Comparison of ENCODE assay signal across 13 cellular contexts in genomic region chr22:27962268-27963191, GRCh38. TPM values are rescaled to one million over a fixed set of nuclear protein-coding genes. Genes with fewer than 3 reads are reported as not detected.
A peak's percentile ranks its signal among the peaks of the same experiment; 100 is the strongest.
DNase-seq lines count a peak whose midpoint lies in the region; ATAC-seq, FAIRE-seq and TF ChIP-seq lines count a peak whose summit lies in the region.
"Had no signal": no experiment of that assay in that cellular context is flagged by ENCODE, and none has a peak within 500 bp of the region (broad histone marks: within the 10 kb centered on the region; RNA-seq: fewer than 3 reads in every experiment).

No MANE protein-coding gene starts in this region.

- H3K4me1 ChIP-seq in liver (ENCODE audit: control insufficient read depth in 4 of 4, insufficient read depth in 4 of 4, low read length in 3 of 4) (peaks cover 4 to 48% (median 43%) of the 10 kb centered on the region in 4 donors), HepG2 (ENCODE audit: insufficient read depth, low read length) (peaks cover 26% of the 10 kb centered on the region), ectodermal cell (ENCODE audit: control insufficient read depth, insufficient read depth, low read length) (peaks cover 13% of the 10 kb centered on the region), mesodermal cell (ENCODE audit: control insufficient read depth, insufficient read depth, low read length, poor library complexity, severe bottlenecking) (peaks cover 4% of the 10 kb centered on the region)

- no peaks in the 10 kb centered on the region for H4K20me1 ChIP-seq in HepG2 (ENCODE audit: insufficient read depth, low read length)

- in situ Hi-C loops in HepG2 (cut with HindIII; ENCODE audit: extremely low pct_ligation_motif_present, low pct_unique_long_range_greater_than_20kb), result no loop called here

- 49% methylated on average over 9 of the region's 9 CpGs for WGBS in liver
- 84% methylated on average over 7 of the region's 9 CpGs for WGBS in HepG2 (ENCODE audit: low lambda C conversion rate)
- WGBS in ectodermal cell, 2 experiments, result 75 to 84% methylated on average over 7 to 8 of the region's 9 CpGs
- WGBS in mesodermal cell (ENCODE audit: insufficient coverage in 2 of 2), 2 experiments, result 88 to 93% methylated on average over 6 of the region's 9 CpGs

- POLR2A ChIA-PET in HepG2 (lab: Yijun Ruan, JAX), result interaction anchor here (1.1 kb wide), 1 partner anchor 43 kb away, joined by 3 read pairs; the partner anchor contains the start of gene PITPNB

- no peak for ATAC-seq in HepG2
- ATAC-seq in HG03457 (IDR thresholded peaks at IDR 0.05; ENCODE audit: unreplicated experiment), result no peak
- no peak for ATAC-seq in esophagus mucosa
- ATAC-seq: stimulated activated effector memory CD8-positive, alpha-beta T cell treated with anti-CD3 and anti-CD28 coated beads, Interleukin-12 subunit alpha, Interleukin-12 subunit beta, amount 100 ng/mL, for 72 hours had no signal

- TF ChIP-seq POLR2A in HepG2 (IDR thresholded peaks at IDR 0.05; ENCODE audit: insufficient read depth in 1 of 2, low read depth in 2 of 2, low read length in 2 of 2) (no peak), GM12891 (IDR thresholded peaks at IDR 0.05; ENCODE audit: low read depth, low read length) (no peak)

- FAIRE-seq in HepG2 (lab: Jason Lieb, UNC) (no peak), GM12891 (lab: Jason Lieb, UNC) (no peak)

- TF ChIP-seq CTCF in liver (IDR thresholded peaks at IDR 0.05; ENCODE audit: low read depth, low read length, missing input control) (no peak), HepG2 (CRISPR knock-in tag; IDR thresholded peaks at IDR 0.05) (no peak)

- H3K9ac ChIP-seq in liver (ENCODE audit: low read depth in 1 of 2, low read length in 2 of 2) (peak overlapping the region in 1 of 2 donors; percentile 85), HepG2 (ENCODE audit: insufficient read depth, low read depth, low read length) (no peak overlapping the region)

- H3K79me2 ChIP-seq in HepG2 (ENCODE audit: insufficient read depth, low read length), result no peaks in the 10 kb centered on the region

- CTCF ChIA-PET in HepG2 (lab: Yijun Ruan, JAX; ENCODE audit: low intra/inter-chr PET ratio, low total read pairs), result no interaction called here

- H2AFZ ChIP-seq in HepG2 (ENCODE audit: low read length), result no peak overlapping the region

- intact Hi-C loops in HepG2 (cut with micrococcal nuclease; ENCODE audit: unreplicated experiment), result no loop called here

- TF ChIP-seq RAD21 in liver (IDR thresholded peaks at IDR 0.05) (peak; percentile 45 to 49), HepG2 (CRISPR knock-in tag; IDR thresholded peaks at IDR 0.05) (no peak)

- H3K4me3 ChIP-seq in liver (ENCODE audit: low read depth in 1 of 3, low read length in 3 of 3), result no peak overlapping the region
- H3K4me3 ChIP-seq in HepG2 (replicated peaks in 1 of 3; ENCODE audit: insufficient read depth in 1 of 3, low read depth in 2 of 3, low read length in 3 of 3), result no peak overlapping the region
- H3K4me3 ChIP-seq in ectodermal cell (ENCODE audit: insufficient read depth, low read depth, low read length), result no peak overlapping the region
- no peak overlapping the region for H3K4me3 ChIP-seq in mesodermal cell (ENCODE audit: extremely low read depth, insufficient read depth, low read length, poor library complexity, severe bottlenecking)

- TF ChIP-seq EP300 in HepG2 (IDR thresholded peaks at IDR 0.05; ENCODE audit: low read depth in 2 of 2, low read length in 2 of 2) (no peak), HepG2 (CRISPR knock-in tag; IDR thresholded peaks at IDR 0.05; ENCODE audit: borderline replicate concordance) (no peak)

- H3K27ac ChIP-seq in liver (ENCODE audit: low read depth in 1 of 2, low read length in 2 of 2), result peak overlapping the region; percentile 83 to 90
- no peak overlapping the region for H3K27ac ChIP-seq in HepG2 (ENCODE audit: extremely low read length, insufficient read depth, low read length)
- H3K27ac ChIP-seq in ectodermal cell (ENCODE audit: insufficient read depth, low read depth, low read length, poor library complexity, severe bottlenecking), result peak overlapping the region; percentile 50
- peak overlapping the region; percentile 47 for H3K27ac ChIP-seq in mesodermal cell (ENCODE audit: low read depth, low read length, severe bottlenecking)

- H3K36me3 ChIP-seq in liver (ENCODE audit: control insufficient read depth in 4 of 4, insufficient read depth in 3 of 4, low read depth in 1 of 4, low read length in 3 of 4), result no peaks in the 10 kb centered on the region
- H3K36me3 ChIP-seq in HepG2 (replicated peaks in 1 of 2; ENCODE audit: control insufficient read depth in 1 of 2, insufficient read depth in 2 of 2, low read length in 2 of 2), result no peaks in the 10 kb centered on the region
- no peaks in the 10 kb centered on the region for H3K36me3 ChIP-seq in ectodermal cell (ENCODE audit: control insufficient read depth, insufficient read depth, low read length)
- no peaks in the 10 kb centered on the region for H3K36me3 ChIP-seq in mesodermal cell (ENCODE audit: control insufficient read depth, insufficient read depth, low read length)

- BruUV-seq in HepG2 (replicated peaks; lab: Mats Ljungman, UMichigan), result no TSS peak

- no peak overlapping the region for H3K4me2 ChIP-seq in HepG2 (ENCODE audit: low read depth, low read length)

- H3K27me3 ChIP-seq in liver (ENCODE audit: control insufficient read depth in 4 of 4, insufficient read depth in 4 of 4, low read length in 3 of 4), result no peaks in the 10 kb centered on the region
- no peaks in the 10 kb centered on the region for H3K27me3 ChIP-seq in HepG2 (ENCODE audit: control insufficient read depth in 1 of 2, insufficient read depth in 2 of 2, low read length in 2 of 2)
- no peaks in the 10 kb centered on the region for H3K27me3 ChIP-seq in ectodermal cell (ENCODE audit: control insufficient read depth, insufficient read depth, low read length, poor library complexity, severe bottlenecking)

- no peak for DNase-seq in HepG2 (ENCODE audit: low spot score)
- no peak for DNase-seq in activated effector memory CD4-positive, alpha-beta T cell treated with anti-CD3 and anti-CD28 coated beads, Interleukin-2, amount 50 U/mL, for 16 hours
- DNase-seq in GM12891 (ENCODE audit: insufficient read length, low spot score), result no peak
- DNase-seq: activated CD8-positive, alpha-beta memory T cell treated with anti-CD3 and anti-CD28 coated beads for 24 hours; GDM1; occipital lobe; stimulated activated CD4-positive, alpha-beta T cell treated with anti-CD3 and anti-CD28 coated beads, Interleukin-1b, Interleukin-23, amount 100 ng/mL, for 48 hours had no signal

- H3K9me3 ChIP-seq in liver (ENCODE audit: control insufficient read depth in 4 of 4, low read length in 3 of 4) (no peaks in the 10 kb centered on the region), HepG2 (ENCODE audit: low read length) (no peaks in the 10 kb centered on the region), ectodermal cell (ENCODE audit: control insufficient read depth, low read length) (no peaks in the 10 kb centered on the region), mesodermal cell (ENCODE audit: control insufficient read depth, low read length) (no peaks in the 10 kb centered on the region)

TF ChIP-seq in liver, 16 proteins besides CTCF, POLR2A, EP300 and RAD21 (continues in another document):
- TF ChIP-seq FOXA1 (IDR thresholded peaks at IDR 0.05) (no peak), FOXA2 (IDR thresholded peaks at IDR 0.05) (no peak)

TF ChIP-seq in HepG2, 621 proteins besides CTCF, POLR2A, EP300 and RAD21 (continues in another document):
- TF ChIP-seq KLF13 (CRISPR knock-in tag; IDR thresholded peaks at IDR 0.05) (no peak), HCFC1 (IDR thresholded peaks at IDR 0.05; ENCODE audit: low read depth, low read length) (no peak), ZNF775 (CRISPR knock-in tag; IDR thresholded peaks at IDR 0.05; ENCODE audit: borderline replicate concordance) (no peak), ARNTL (CRISPR knock-in tag; IDR thresholded peaks at IDR 0.05) (no peak), ZSCAN9 (CRISPR knock-in tag; IDR thresholded peaks at IDR 0.05; ENCODE audit: borderline replicate concordance) (no peak)

TF ChIP-seq in GM12891, 5 proteins besides CTCF, POLR2A, EP300 and RAD21 (continues in another document):
- TF ChIP-seq POLR2AphosphoS5 (IDR thresholded peaks at IDR 0.05; ENCODE audit: low read depth, low read length) (no peak), SPI1 (IDR thresholded peaks at IDR 0.05; ENCODE audit: low read depth, low read length) (no peak), TAF1 (IDR thresholded peaks at IDR 0.05; ENCODE audit: low read depth, low read length) (no peak), POU2F2 (IDR thresholded peaks at IDR 0.05; ENCODE audit: low read depth, low read length) (no peak)

RNA-seq across cellular contexts. Expression of gene PITPNB, which starts 43.5 kb away (rescaled TPM):
- total RNA-seq in liver (10 to 100 TPM; 18.4 to 42.8 TPM), HepG2 (2016; rRNA removed; fragmentation: Illumina TruSeq; extraction: Trizol) (17.0 and 40.7 TPM in 2 replicates), esophagus mucosa (61.9 TPM)
- polyA plus RNA-seq in liver (10 to 100 TPM; 26.0 to 57.4 TPM), HepG2 (2011; rRNA removed) (28.1 and 30.1 TPM in 2 replicates)
- 23.7 and 24.5 TPM in 2 replicates for total RNA-seq in HepG2 (2016; cell fraction: cytosol; rRNA removed; fragmentation: Illumina TruSeq; extraction: Trizol; ENCODE audit: low read depth)
- 17.3 and 36.3 TPM in 2 replicates for total RNA-seq in HepG2 (2016; cell fraction: insoluble cytoplasmic fraction; rRNA removed; fragmentation: Illumina TruSeq; extraction: Trizol)
- total RNA-seq in HepG2 (2016; cell fraction: membrane; rRNA removed; fragmentation: Illumina TruSeq; extraction: Trizol), result 17.7 and 19.6 TPM in 2 replicates
- total RNA-seq in HepG2 (2016; cell fraction: nucleus; rRNA removed; fragmentation: Illumina TruSeq; extraction: Trizol), result 30.0 and 32.6 TPM in 2 replicates
- 12.4 and 18.9 TPM in 2 replicates for polyA plus RNA-seq in HepG2 (2011; cell fraction: cytosol; rRNA removed)
- 12.4 and 19.6 TPM in 2 replicates for polyA plus RNA-seq in HepG2 (2011; cell fraction: nucleus; rRNA removed)
- polyA plus RNA-seq in HepG2 (2012), result 34.7 and 41.5 TPM in 2 replicates
- 4.7 and 4.8 TPM in 2 replicates for polyA plus RNA-seq in HepG2 (2016; cell fraction: cytosol; fragmentation: Illumina TruSeq; extraction: Trizol; ENCODE audit: low read depth)
- polyA plus RNA-seq in HepG2 (2016; cell fraction: insoluble cytoplasmic fraction; fragmentation: Illumina TruSeq; extraction: Trizol; ENCODE audit: low read depth), result 82.4 and 83.3 TPM in 2 replicates
- polyA plus RNA-seq in HepG2 (2016; cell fraction: membrane; fragmentation: Illumina TruSeq; extraction: Trizol; ENCODE audit: low read depth), result 12.6 and 14.2 TPM in 2 replicates
- polyA plus RNA-seq in HepG2 (2016; cell fraction: nucleus; fragmentation: Illumina TruSeq; extraction: Trizol; ENCODE audit: insufficient read depth, low read depth), result 48.7 and 48.8 TPM in 2 replicates
- 19.2 and 28.5 TPM in 2 replicates for polyA minus RNA-seq in HepG2 (2011; rRNA and poly(A)+ RNA removed; ENCODE audit: low replicate concordance)
- polyA minus RNA-seq in HepG2 (2011; cell fraction: cytosol; rRNA and poly(A)+ RNA removed), result 16.3 and 22.9 TPM in 2 replicates
- polyA minus RNA-seq in HepG2 (2011; cell fraction: nucleus; rRNA and poly(A)+ RNA removed), result 58.1 and 64.4 TPM in 2 replicates
- 58.4 TPM for polyA plus RNA-seq in ectodermal cell (2013, experiment 1 of 4)
- 60.8 TPM for polyA plus RNA-seq in ectodermal cell (2013, experiment 2 of 4)
- 47.4 TPM for polyA plus RNA-seq in ectodermal cell (2013, experiment 3 of 4)
- 50.8 TPM for polyA plus RNA-seq in ectodermal cell (2013, experiment 4 of 4)
- polyA plus RNA-seq in mesodermal cell (2013, experiment 1 of 2), result 70.5 TPM
- polyA plus RNA-seq in mesodermal cell (2013, experiment 2 of 2), result 76.4 TPM
- 34.9 TPM for polyA plus RNA-seq in GM12891 (2012; ENCODE audit: low read depth, missing spikeins)
